26 cellular contexts compared by ENCODE assay signal in the genomic region with DNA sequence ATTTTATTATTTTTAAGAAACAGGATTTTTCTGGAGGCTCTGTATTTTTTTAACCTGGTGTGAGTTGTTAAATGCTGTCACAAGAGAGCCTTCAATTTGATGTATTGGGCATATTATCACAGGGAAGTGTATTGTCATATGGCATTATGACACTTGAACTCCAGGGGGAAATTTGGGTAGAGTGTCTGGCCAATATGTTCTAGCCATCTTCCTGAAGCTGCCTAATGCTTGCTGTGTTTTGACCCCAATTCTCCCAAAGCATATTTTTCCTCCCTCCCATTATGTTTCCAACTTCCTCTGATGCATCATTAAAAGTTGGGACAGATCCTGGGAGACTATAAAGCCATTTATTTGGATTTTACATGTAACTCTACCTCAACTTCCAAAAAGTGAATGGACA.
A peak's percentile ranks its signal among the peaks of the same experiment; 100 is the strongest.
DNase-seq lines count a peak whose midpoint lies in the region; FAIRE-seq and TF ChIP-seq lines count a peak whose summit lies in the region.
"Had no signal": no experiment of that assay in that cellular context is flagged by ENCODE, and none has a peak within 500 bp of the region (broad histone marks: within the 10 kb centered on the region; RNA-seq: fewer than 3 reads in every experiment).

No MANE protein-coding gene starts in this region.

- H3K9ac ChIP-seq in endothelial cell of umbilical vein (replicated peaks; ENCODE audit: extremely low read depth, insufficient read depth, low read length), result no peak overlapping the region
- H3K9ac ChIP-seq: BLaER1 had no signal

- in situ Hi-C loops in G401 (cut with HindIII; ENCODE audit: low sequenced_read_pairs), result no loop called here

- H3K4me3 ChIP-seq in endothelial cell of umbilical vein (replicated peaks in 1 of 3; ENCODE audit: insufficient read depth in 1 of 3, low read depth in 1 of 3, low read length in 3 of 3), result no peak overlapping the region
- H3K4me3 ChIP-seq: BLaER1 had no signal

- H3K9me3 ChIP-seq in endothelial cell of umbilical vein (replicated peaks; ENCODE audit: control insufficient read depth, insufficient read depth, low read length), result no peaks in the 10 kb centered on the region
- H3K9me3 ChIP-seq: BE2C, BLaER1 had no signal

- H3K4me1 ChIP-seq in endothelial cell of umbilical vein (ENCODE audit: control insufficient read depth, extremely low read depth, insufficient read depth, low read length), result no peaks in the 10 kb centered on the region
- H3K4me1 ChIP-seq: BE2C, BLaER1 had no signal

- H3K27me3 ChIP-seq in endothelial cell of umbilical vein (ENCODE audit: control insufficient read depth in 2 of 2, insufficient read depth in 2 of 2, low read length in 2 of 2), result no peaks in the 10 kb centered on the region
- H3K27me3 ChIP-seq: BE2C, BLaER1 had no signal

- POLR2A ChIA-PET in endothelial cell of umbilical vein (lab: Charles Lee), result no interaction called here

- FAIRE-seq in endothelial cell of umbilical vein (lab: Jason Lieb, UNC), result no peak
- FAIRE-seq: A204.1, G401.6, GM12891, GM19239 had no signal

- H3K36me3 ChIP-seq in endothelial cell of umbilical vein (ENCODE audit: control insufficient read depth in 2 of 2, extremely low read depth in 1 of 2, insufficient read depth in 2 of 2, low read length in 2 of 2), result no peaks in the 10 kb centered on the region
- H3K36me3 ChIP-seq: BE2C, BLaER1 had no signal

- no peaks in the 10 kb centered on the region for H3K9me1 ChIP-seq in endothelial cell of umbilical vein (replicated peaks; ENCODE audit: control insufficient read depth, extremely low read depth, insufficient read depth, low read length)

- DNase-seq in G401 (ENCODE audit: low spot score) (peak; percentile 88), NCI-H524 (lab: John Stamatoyannopoulos, UW) (peak; percentile 8 to 65), cerebellar cortex (ENCODE audit: low spot score) (peak; percentile 85), endothelial cell of umbilical vein (ENCODE audit: low read depth, low spot score) (peak; percentile 12), SW 1271 (lab: John Stamatoyannopoulos, UW) (no peak), erythroblast (lab: John Stamatoyannopoulos, UW) (no peak)
- DNase-seq in activated CD8-positive, alpha-beta memory T cell treated with anti-CD3 and anti-CD28 coated beads for 24 hours, result no peak
- DNase-seq: 8988T; ACHN; BE2C; CD4-positive, alpha-beta memory T cell; CD4-positive, CD25-positive, alpha-beta regulatory T cell; CD8-positive, alpha-beta memory T cell; COR-L47; DMS 273 treated with DMSO at 0.1 percent for 48 hours; DMS153; DMS53; DMS79; DND-41; EL; GF-D8 had no signal

- H2AFZ ChIP-seq in endothelial cell of umbilical vein (ENCODE audit: low read depth, low read length), result no peak overlapping the region

- no peaks in the 10 kb centered on the region for H4K20me1 ChIP-seq in endothelial cell of umbilical vein (replicated peaks; ENCODE audit: control insufficient read depth, extremely low read depth, insufficient read depth, low read length)
- H4K20me1 ChIP-seq: BLaER1 had no signal

- TF ChIP-seq POLR2A in endothelial cell of umbilical vein (IDR thresholded peaks at IDR 0.05; ENCODE audit: low read depth, low read length), result no peak
- TF ChIP-seq POLR2A in erythroblast (IDR thresholded peaks at IDR 0.05; ENCODE audit: low read length), result no peak

- H3K79me2 ChIP-seq in endothelial cell of umbilical vein (ENCODE audit: control insufficient read depth, insufficient read depth, low read length), result no peaks in the 10 kb centered on the region

- CTCF ChIA-PET in endothelial cell of umbilical vein (lab: Charles Lee), result interaction anchor here (1.2 to 2.3 kb wide), 4 partner anchors 11 to 68 kb away, joined by 4 to 8 read pairs (median 4); no protein-coding TSS in a partner anchor

- BruUV-seq in endothelial cell of umbilical vein (replicated peaks; lab: Mats Ljungman, UMichigan), result no TSS peak

- intact Hi-C loops in endothelial cell of umbilical vein (cut with micrococcal nuclease), result no loop called here

- H3K4me2 ChIP-seq in endothelial cell of umbilical vein (ENCODE audit: insufficient read depth, low read length), result no peak overlapping the region
- H3K4me2 ChIP-seq: BLaER1 had no signal

- no peak for TF ChIP-seq CTCF in endothelial cell of umbilical vein (IDR thresholded peaks at IDR 0.05; ENCODE audit: extremely low read depth in 1 of 2, insufficient read depth in 1 of 2, low read depth in 1 of 2, low read length in 2 of 2)

- no peak overlapping the region for H3K27ac ChIP-seq in endothelial cell of umbilical vein (ENCODE audit: insufficient read depth, low read depth, low read length)
- H3K27ac ChIP-seq: BLaER1 had no signal

- dilution Hi-C loops in endothelial cell of umbilical vein (cut with MboI; ENCODE audit: extremely low pct_ligation_motif_present, low sequenced_read_pairs), result no loop called here

TF ChIP-seq in endothelial cell of umbilical vein, 7 proteins besides CTCF, POLR2A, EP300 and RAD21:
- TF ChIP-seq POLR2AphosphoS5 (IDR thresholded peaks at IDR 0.05; ENCODE audit: insufficient read depth, low read depth, low read length), result no peak

Comparison
In these comparisons a context has a peak if more than half of its experiments do, and no peak if none do; other contexts are left out.
1. DNase-seq: peak in G401 (single experiment), NCI-H524 (2 of 2), cerebellar cortex (single experiment) and endothelial cell of umbilical vein (single experiment); none in SW 1271 (0 of 2), erythroblast (0 of 2) and activated CD8-positive, alpha-beta memory T cell treated with anti-CD3 and anti-CD28 coated beads for 24 hours (single experiment).